Comparison of ENCODE assay signal across 12 cellular contexts in genomic region chrX:129577473-129577872, GRCh38. TPM values are rescaled to one million over a fixed set of nuclear protein-coding genes. Genes with fewer than 3 reads are reported as not detected.
DNase-seq lines count a peak whose midpoint lies in the region; ATAC-seq and TF ChIP-seq lines count a peak whose summit lies in the region.
"Had no signal": no experiment of that assay in that cellular context is flagged by ENCODE, and none has a peak within 500 bp of the region (broad histone marks: within the 10 kb centered on the region; RNA-seq: fewer than 3 reads in every experiment).

No MANE protein-coding gene starts in this region.

- DNase-seq in Caki2 (ENCODE audit: low read depth) = peak; percentile 11
- peak; percentile 8 for DNase-seq in RWPE1 (ENCODE audit: low spot score)
- peak; percentile 87 for DNase-seq in fibroblast of pulmonary artery (ENCODE audit: low read depth)
- DNase-seq in activated effector memory CD4-positive, alpha-beta T cell treated with anti-CD3 and anti-CD28 coated beads, Interleukin-2, amount 50 U/mL, for 16 hours = no peak
- no peak for DNase-seq in mesenteric fat pad (ENCODE audit: low spot score)
- DNase-seq: activated T-cell treated with anti-CD3 and anti-CD28 coated beads for 4 hours; effector memory CD4-positive, alpha-beta T cell; T-helper 1 cell; transverse colon had no signal

- no peaks in the 10 kb centered on the region for H3K27me3 ChIP-seq in parathyroid adenoma (ENCODE audit: control insufficient read depth, insufficient read depth, low read length)
- H3K27me3 ChIP-seq: transverse colon had no signal

- no peak overlapping the region for H3K9ac ChIP-seq in parathyroid adenoma

- H3K4me3 ChIP-seq in fibroblast of pulmonary artery (replicated peaks; ENCODE audit: low read depth, low read length) = no peak overlapping the region
- no peak overlapping the region for H3K4me3 ChIP-seq in parathyroid adenoma (ENCODE audit: low read depth, low read length)
- H3K4me3 ChIP-seq: transverse colon had no signal

- no peak overlapping the region for H3K4me2 ChIP-seq in parathyroid adenoma (ENCODE audit: low read length)

- peaks cover 6% of the 10 kb centered on the region for H3K4me1 ChIP-seq in parathyroid adenoma
- H3K4me1 ChIP-seq: transverse colon had no signal

- TF ChIP-seq CTCF in RWPE1 (conservative IDR thresholded peaks at IDR 0.05; ENCODE audit: low read depth) = no peak
- TF ChIP-seq CTCF in fibroblast of pulmonary artery (IDR thresholded peaks at IDR 0.05; ENCODE audit: low read length, missing control alignments) = no peak
- no peak for TF ChIP-seq CTCF in parathyroid adenoma (IDR thresholded peaks at IDR 0.05)

- H3K36me3 ChIP-seq in parathyroid adenoma (ENCODE audit: control insufficient read depth, insufficient read depth, low read length) = no peaks in the 10 kb centered on the region

- no peak overlapping the region for H3K27ac ChIP-seq in RWPE1
- peak overlapping the region; percentile 55 for H3K27ac ChIP-seq in parathyroid adenoma
- H3K27ac ChIP-seq: transverse colon had no signal

- H2AFZ ChIP-seq in parathyroid adenoma = no peak overlapping the region

- H3K79me2 ChIP-seq in parathyroid adenoma = no peaks in the 10 kb centered on the region

- POLR2A ChIA-PET in RWPE1 (lab: Yijun Ruan, JAX; ENCODE audit: low non-redundant PET) = no interaction called here

- CTCF ChIA-PET in RWPE1 (lab: Yijun Ruan, JAX) = no interaction called here

- no peak for ATAC-seq in GM18858 (IDR thresholded peaks at IDR 0.05; ENCODE audit: unreplicated experiment)
- ATAC-seq in HG03196 (IDR thresholded peaks at IDR 0.05; ENCODE audit: unreplicated experiment) = no peak

- in situ Hi-C loops in Caki2 (cut with HindIII; ENCODE audit: low pct_unique_long_range_greater_than_20kb, low sequenced_read_pairs) = no loop called here

- no peaks in the 10 kb centered on the region for H3K9me3 ChIP-seq in parathyroid adenoma (ENCODE audit: control insufficient read depth, low read length)
- H3K9me3 ChIP-seq: transverse colon had no signal

RNA-seq across cellular contexts. Expression of gene OCRL, which starts 37.4 kb away (rescaled TPM):
- 15.9 and 22.8 TPM in 2 replicates for total RNA-seq in Caki2 (2014; rRNA removed; shearing (Covaris generic); ENCODE audit: low replicate concordance)
- 25.2 TPM for total RNA-seq in mesenteric fat pad

RNA-seq across cellular contexts. Expression of gene SMARCA1, which starts 54.2 kb away (rescaled TPM):
- 13.1 and 14.1 TPM in 2 replicates for total RNA-seq in Caki2 (2014; rRNA removed; shearing (Covaris generic); ENCODE audit: low replicate concordance)
- total RNA-seq in mesenteric fat pad = 32.4 TPM

Comparison
In these comparisons a context has a peak if more than half of its experiments do, and no peak if none do; other contexts are left out.
1. DNase-seq: peak in Caki2 (single experiment), RWPE1 (single experiment) and fibroblast of pulmonary artery (single experiment); none in activated effector memory CD4-positive, alpha-beta T cell treated with anti-CD3 and anti-CD28 coated beads, Interleukin-2, amount 50 U/mL, for 16 hours (single experiment) and mesenteric fat pad (single experiment).